In the genomic region with DNA sequence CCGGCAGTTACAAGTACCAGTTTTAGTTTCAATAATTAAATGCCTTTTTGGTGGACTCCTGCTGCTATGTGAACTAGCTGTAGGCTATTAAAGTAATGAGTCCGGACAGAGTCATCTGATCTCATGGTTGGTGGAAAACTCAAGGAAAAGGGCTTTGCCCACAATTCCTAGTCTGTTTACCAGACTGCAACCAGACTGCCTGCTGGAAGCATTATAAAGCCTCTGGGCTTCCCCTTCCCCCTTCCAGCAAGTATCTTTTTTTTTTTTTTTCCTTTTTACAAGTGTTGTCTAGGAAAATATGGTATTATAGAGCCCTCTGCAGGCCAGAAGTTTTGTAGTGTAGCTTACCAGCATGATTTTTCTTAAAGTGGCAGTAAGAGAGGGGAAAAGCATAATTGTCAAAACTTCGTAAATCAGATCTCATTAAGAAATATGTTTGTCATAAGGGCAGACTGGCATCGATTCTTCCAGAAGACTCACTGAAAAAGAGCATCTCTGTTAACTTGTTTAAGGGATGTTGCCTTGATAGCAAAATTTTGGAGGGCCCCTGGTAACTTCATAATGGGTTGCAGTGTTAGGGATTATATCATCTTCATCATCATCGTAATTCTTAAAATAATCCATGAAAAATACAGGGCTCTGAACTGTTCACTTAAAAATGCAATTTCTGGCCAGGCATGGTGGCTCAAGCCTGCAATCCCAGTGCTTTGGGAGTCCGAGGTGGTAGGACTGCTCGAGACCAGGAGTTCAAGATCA, we compare ENCODE assay signal across 1 cellular context.
TF ChIP-seq lines count a peak whose summit lies in the region.

No MANE protein-coding gene starts in this region.

TF ChIP-seq in HEK293, 187 proteins besides CTCF, POLR2A, EP300 and RAD21 (continued from another document and continues in another):
- TF ChIP-seq ZNF280D (tag by site-specific recombination; IDR thresholded peaks at IDR 0.05) (no peak), ZNF341 (tag by site-specific recombination; IDR thresholded peaks at IDR 0.05; ENCODE audit: low read depth) (no peak), SP3 (tag by site-specific recombination; IDR thresholded peaks at IDR 0.05) (no peak), TRIM28 (IDR thresholded peaks at IDR 0.05; ENCODE audit: borderline replicate concordance, low read length) (peak; percentile 66), ZEB2 (tag by site-specific recombination; IDR thresholded peaks at IDR 0.05) (peak; percentile 78; the same call in 1 of the 2 replicates), ZNF837 (tag by site-specific recombination; IDR thresholded peaks at IDR 0.05) (no peak), ZNF677 (tag by site-specific recombination; IDR thresholded peaks at IDR 0.05) (no peak), ZNF701 (tag by site-specific recombination; IDR thresholded peaks at IDR 0.05) (no peak), ZSCAN30 (tag by site-specific recombination; IDR thresholded peaks at IDR 0.05) (peak; percentile 88), KLF7 (tag by site-specific recombination; IDR thresholded peaks at IDR 0.05; ENCODE audit: borderline replicate concordance) (no peak), ZNF366 (tag by site-specific recombination; conservative IDR thresholded peaks at IDR 0.05) (no peak; the same call in 1 of the 2 replicates), ZNF768 (tag by site-specific recombination; IDR thresholded peaks at IDR 0.05) (no peak), ZFP69B (tag by site-specific recombination; IDR thresholded peaks at IDR 0.05) (no peak), ZNF639 (tag by site-specific recombination; IDR thresholded peaks at IDR 0.05) (no peak), ZBTB8A (tag by site-specific recombination; IDR thresholded peaks at IDR 0.05) (peak; percentile 50; the same call in 1 of the 2 replicates), ZNF776 (tag by site-specific recombination; IDR thresholded peaks at IDR 0.05; ENCODE audit: borderline replicate concordance) (no peak), ZNF133 (tag by site-specific recombination; IDR thresholded peaks at IDR 0.05) (no peak), MYNN (tag by site-specific recombination; IDR thresholded peaks at IDR 0.05; ENCODE audit: borderline replicate concordance) (no peak), ZNF830 (tag by site-specific recombination; IDR thresholded peaks at IDR 0.05; ENCODE audit: low read depth) (no peak), ZNF112 (tag by site-specific recombination; IDR thresholded peaks at IDR 0.05) (no peak), ZSCAN23 (tag by site-specific recombination; IDR thresholded peaks at IDR 0.05) (no peak), ZNF654 (tag by site-specific recombination; IDR thresholded peaks at IDR 0.05; ENCODE audit: low read depth) (peak; percentile 92), KLF1 (tag by site-specific recombination; IDR thresholded peaks at IDR 0.05) (no peak), TCF7L2 (IDR thresholded peaks at IDR 0.05; ENCODE audit: borderline replicate concordance, low read depth, low read length) (no peak), ZNF175 (tag by site-specific recombination; IDR thresholded peaks at IDR 0.05) (no peak), PRDM4 (tag by site-specific recombination; IDR thresholded peaks at IDR 0.05) (peak; percentile 67), ZNF292 (tag by site-specific recombination; IDR thresholded peaks at IDR 0.05; ENCODE audit: borderline replicate concordance, low read depth) (no peak), ZNF302 (tag by site-specific recombination; IDR thresholded peaks at IDR 0.05; ENCODE audit: low read depth) (no peak), ZNF391 (tag by site-specific recombination; IDR thresholded peaks at IDR 0.05; ENCODE audit: borderline replicate concordance, low read depth) (no peak), ZBTB6 (tag by site-specific recombination; IDR thresholded peaks at IDR 0.05) (no peak; the same call in 1 of the 2 replicates), ZNF670 (tag by site-specific recombination; IDR thresholded peaks at IDR 0.05; ENCODE audit: low read depth) (no peak), SP7 (tag by site-specific recombination; IDR thresholded peaks at IDR 0.05) (peak; percentile 72), HOXA7 (CRISPR knock-in tag; IDR thresholded peaks at IDR 0.05; ENCODE audit: borderline replicate concordance) (no peak), EGR2 (tag by site-specific recombination; IDR thresholded peaks at IDR 0.05; ENCODE audit: low read depth) (no peak), ZNF350 (tag by site-specific recombination; IDR thresholded peaks at IDR 0.05) (no peak)
- TF ChIP-seq, protein P1, sequence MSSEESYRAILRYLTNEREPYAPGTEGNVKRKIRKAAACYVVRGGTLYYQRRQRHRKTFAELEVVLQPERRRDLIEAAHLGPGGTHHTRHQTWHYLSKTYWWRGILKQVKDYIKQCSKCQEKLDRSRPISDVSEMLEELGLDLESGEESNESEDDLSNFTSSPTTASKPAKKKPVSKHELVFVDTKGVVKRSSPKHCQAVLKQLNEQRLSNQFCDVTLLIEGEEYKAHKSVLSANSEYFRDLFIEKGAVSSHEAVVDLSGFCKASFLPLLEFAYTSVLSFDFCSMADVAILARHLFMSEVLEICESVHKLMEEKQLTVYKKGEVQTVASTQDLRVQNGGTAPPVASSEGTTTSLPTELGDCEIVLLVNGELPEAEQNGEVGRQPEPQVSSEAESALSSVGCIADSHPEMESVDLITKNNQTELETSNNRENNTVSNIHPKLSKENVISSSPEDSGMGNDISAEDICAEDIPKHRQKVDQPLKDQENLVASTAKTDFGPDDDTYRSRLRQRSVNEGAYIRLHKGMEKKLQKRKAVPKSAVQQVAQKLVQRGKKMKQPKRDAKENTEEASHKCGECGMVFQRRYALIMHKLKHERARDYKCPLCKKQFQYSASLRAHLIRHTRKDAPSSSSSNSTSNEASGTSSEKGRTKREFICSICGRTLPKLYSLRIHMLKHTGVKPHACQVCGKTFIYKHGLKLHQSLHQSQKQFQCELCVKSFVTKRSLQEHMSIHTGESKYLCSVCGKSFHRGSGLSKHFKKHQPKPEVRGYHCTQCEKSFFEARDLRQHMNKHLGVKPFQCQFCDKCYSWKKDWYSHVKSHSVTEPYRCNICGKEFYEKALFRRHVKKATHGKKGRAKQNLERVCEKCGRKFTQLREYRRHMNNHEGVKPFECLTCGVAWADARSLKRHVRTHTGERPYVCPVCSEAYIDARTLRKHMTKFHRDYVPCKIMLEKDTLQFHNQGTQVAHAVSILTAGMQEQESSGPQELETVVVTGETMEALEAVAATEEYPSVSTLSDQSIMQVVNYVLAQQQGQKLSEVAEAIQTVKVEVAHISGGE (tag by site-specific recombination; conservative IDR thresholded peaks at IDR 0.05; ENCODE audit: low read depth): no peak
- TF ChIP-seq, protein P2, sequence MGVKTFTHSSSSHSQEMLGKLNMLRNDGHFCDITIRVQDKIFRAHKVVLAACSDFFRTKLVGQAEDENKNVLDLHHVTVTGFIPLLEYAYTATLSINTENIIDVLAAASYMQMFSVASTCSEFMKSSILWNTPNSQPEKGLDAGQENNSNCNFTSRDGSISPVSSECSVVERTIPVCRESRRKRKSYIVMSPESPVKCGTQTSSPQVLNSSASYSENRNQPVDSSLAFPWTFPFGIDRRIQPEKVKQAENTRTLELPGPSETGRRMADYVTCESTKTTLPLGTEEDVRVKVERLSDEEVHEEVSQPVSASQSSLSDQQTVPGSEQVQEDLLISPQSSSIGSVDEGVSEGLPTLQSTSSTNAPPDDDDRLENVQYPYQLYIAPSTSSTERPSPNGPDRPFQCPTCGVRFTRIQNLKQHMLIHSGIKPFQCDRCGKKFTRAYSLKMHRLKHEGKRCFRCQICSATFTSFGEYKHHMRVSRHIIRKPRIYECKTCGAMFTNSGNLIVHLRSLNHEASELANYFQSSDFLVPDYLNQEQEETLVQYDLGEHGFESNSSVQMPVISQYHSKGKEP (tag by site-specific recombination; IDR thresholded peaks at IDR 0.05): peak; percentile 90
- TF ChIP-seq, protein P3, sequence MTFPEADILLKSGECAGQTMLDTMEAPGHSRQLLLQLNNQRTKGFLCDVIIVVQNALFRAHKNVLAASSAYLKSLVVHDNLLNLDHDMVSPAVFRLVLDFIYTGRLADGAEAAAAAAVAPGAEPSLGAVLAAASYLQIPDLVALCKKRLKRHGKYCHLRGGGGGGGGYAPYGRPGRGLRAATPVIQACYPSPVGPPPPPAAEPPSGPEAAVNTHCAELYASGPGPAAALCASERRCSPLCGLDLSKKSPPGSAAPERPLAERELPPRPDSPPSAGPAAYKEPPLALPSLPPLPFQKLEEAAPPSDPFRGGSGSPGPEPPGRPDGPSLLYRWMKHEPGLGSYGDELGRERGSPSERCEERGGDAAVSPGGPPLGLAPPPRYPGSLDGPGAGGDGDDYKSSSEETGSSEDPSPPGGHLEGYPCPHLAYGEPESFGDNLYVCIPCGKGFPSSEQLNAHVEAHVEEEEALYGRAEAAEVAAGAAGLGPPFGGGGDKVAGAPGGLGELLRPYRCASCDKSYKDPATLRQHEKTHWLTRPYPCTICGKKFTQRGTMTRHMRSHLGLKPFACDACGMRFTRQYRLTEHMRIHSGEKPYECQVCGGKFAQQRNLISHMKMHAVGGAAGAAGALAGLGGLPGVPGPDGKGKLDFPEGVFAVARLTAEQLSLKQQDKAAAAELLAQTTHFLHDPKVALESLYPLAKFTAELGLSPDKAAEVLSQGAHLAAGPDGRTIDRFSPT (tag by site-specific recombination; IDR thresholded peaks at IDR 0.05): no peak
- TF ChIP-seq, protein P4, sequence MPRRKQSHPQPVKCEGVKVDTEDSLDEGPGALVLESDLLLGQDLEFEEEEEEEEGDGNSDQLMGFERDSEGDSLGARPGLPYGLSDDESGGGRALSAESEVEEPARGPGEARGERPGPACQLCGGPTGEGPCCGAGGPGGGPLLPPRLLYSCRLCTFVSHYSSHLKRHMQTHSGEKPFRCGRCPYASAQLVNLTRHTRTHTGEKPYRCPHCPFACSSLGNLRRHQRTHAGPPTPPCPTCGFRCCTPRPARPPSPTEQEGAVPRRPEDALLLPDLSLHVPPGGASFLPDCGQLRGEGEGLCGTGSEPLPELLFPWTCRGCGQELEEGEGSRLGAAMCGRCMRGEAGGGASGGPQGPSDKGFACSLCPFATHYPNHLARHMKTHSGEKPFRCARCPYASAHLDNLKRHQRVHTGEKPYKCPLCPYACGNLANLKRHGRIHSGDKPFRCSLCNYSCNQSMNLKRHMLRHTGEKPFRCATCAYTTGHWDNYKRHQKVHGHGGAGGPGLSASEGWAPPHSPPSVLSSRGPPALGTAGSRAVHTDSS (tag by site-specific recombination; IDR thresholded peaks at IDR 0.05): peak; percentile 53; the same call in 1 of the 2 replicates
- TF ChIP-seq, protein P5, sequence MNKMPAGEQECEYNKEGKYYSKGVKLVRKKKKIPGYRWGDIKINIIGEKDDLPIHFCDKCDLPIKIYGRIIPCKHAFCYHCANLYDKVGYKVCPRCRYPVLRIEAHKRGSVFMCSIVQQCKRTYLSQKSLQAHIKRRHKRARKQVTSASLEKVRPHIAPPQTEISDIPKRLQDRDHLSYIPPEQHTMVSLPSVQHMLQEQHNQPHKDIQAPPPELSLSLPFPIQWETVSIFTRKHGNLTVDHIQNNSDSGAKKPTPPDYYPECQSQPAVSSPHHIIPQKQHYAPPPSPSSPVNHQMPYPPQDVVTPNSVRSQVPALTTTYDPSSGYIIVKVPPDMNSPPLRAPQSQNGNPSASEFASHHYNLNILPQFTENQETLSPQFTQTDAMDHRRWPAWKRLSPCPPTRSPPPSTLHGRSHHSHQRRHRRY (tag by site-specific recombination; IDR thresholded peaks at IDR 0.05): no peak
